10 cellular contexts compared by ENCODE assay signal in genomic region chr17:27546624-27547300, GRCh38.
DNase-seq lines count a peak whose midpoint lies in the region; ATAC-seq, FAIRE-seq and TF ChIP-seq lines count a peak whose summit lies in the region.
"Had no signal": no experiment of that assay in that cellular context is flagged by ENCODE, and none has a peak within 500 bp of the region (broad histone marks: within the 10 kb centered on the region; RNA-seq: fewer than 3 reads in every experiment).

No MANE protein-coding gene starts in this region.

- CTCF ChIA-PET in K562 (lab: Yijun Ruan, JAX; ENCODE audit: low intra/inter-chr PET ratio): no interaction called here

- peaks cover 18% of the 10 kb centered on the region for H3K36me3 ChIP-seq in K562 (ENCODE audit: control insufficient read depth, insufficient read depth, low read length)

- no peaks in the 10 kb centered on the region for H3K27me3 Mint-ChIP-seq in activated T-cell treated with anti-CD3 and anti-CD28 coated beads, Interleukin-2, amount 50 U/mL, for 72 hours (ENCODE audit: low read depth)
- H3K27me3 Mint-ChIP-seq in stimulated activated naive CD8-positive, alpha-beta T cell treated with anti-CD3 and anti-CD28 coated beads, Interleukin-15, Interleukin-2, amounts not matched to agents 100 ng/mL and 50 ng/mL, for 24 hours: peaks cover 4% of the 10 kb centered on the region

- no TSS peak for BruUV-seq in K562 (replicated peaks; lab: Mats Ljungman, UMichigan)

- peak in 1 of 2 donors; percentile 44 for DNase-seq in activated T-cell treated with anti-CD3 and anti-CD28 coated beads, Interleukin-2, amount 50 U/mL, for 72 hours
- no peak for DNase-seq in activated T-cell treated with anti-CD3 and anti-CD28 coated beads for 4 hours
- DNase-seq in K562 (ENCODE audit: extremely low read depth in 1 of 4, low spot score in 3 of 4): no peak
- DNase-seq in NCI-H226: no peak
- DNase-seq: effector memory CD4-positive, alpha-beta T cell had no signal

- in situ Hi-C loops in K562 (cut with MboI): no loop called here

- POLR2A ChIA-PET in K562 (lab: Yijun Ruan, JAX): interaction anchor here (0.7 to 4.0 kb wide), 9 partner anchors 13 to 91 kb away, joined by 3 to 21 read pairs (median 4); partner anchors contain the start of gene KSR1

- peak; percentile 49 for FAIRE-seq in K562 (lab: Jason Lieb, UNC)

- H3K36me3 Mint-ChIP-seq in activated T-cell treated with anti-CD3 and anti-CD28 coated beads, Interleukin-2, amount 50 U/mL, for 72 hours (ENCODE audit: insufficient read depth in 2 of 2): peaks cover 1 to 10% of the 10 kb centered on the region in 2 donors
- peaks cover 16% of the 10 kb centered on the region for H3K36me3 Mint-ChIP-seq in stimulated activated naive CD8-positive, alpha-beta T cell treated with anti-CD3 and anti-CD28 coated beads, Interleukin-15, Interleukin-2, amounts not matched to agents 100 ng/mL and 50 ng/mL, for 24 hours (ENCODE audit: low read depth)

- intact Hi-C loops in K562 (cut with micrococcal nuclease): loop anchor here (10.0 kb wide), 1 partner anchor 192 kb away; no protein-coding TSS in a partner anchor

- no peak overlapping the region for H2AFZ ChIP-seq in K562 (ENCODE audit: low read depth, low read length)

- no peak for TF ChIP-seq RAD21 in K562 (CRISPR knock-in tag; conservative IDR thresholded peaks at IDR 0.05 in 1 of 2, IDR thresholded peaks at IDR 0.05 in 1 of 2)

- H4K20me1 ChIP-seq in K562 (replicated peaks; ENCODE audit: control insufficient read depth, insufficient read depth, low read length): peaks cover 52% of the 10 kb centered on the region

- peak overlapping the region in 1 of 2 experiments; percentile 75; a peak in 1 of 4 replicates for H3K9ac ChIP-seq in K562 (ENCODE audit: insufficient read depth in 1 of 2, low read depth in 2 of 2, low read length in 2 of 2)

- peaks cover 50 to 55% of the 10 kb centered on the region in 2 experiments for H3K4me1 ChIP-seq in K562 (replicated peaks in 1 of 2; ENCODE audit: control insufficient read depth in 2 of 2, insufficient read depth in 2 of 2, low read length in 2 of 2)

- peaks cover 10% of the 10 kb centered on the region for H3K9me1 ChIP-seq in K562 (ENCODE audit: control insufficient read depth, insufficient read depth, low read length)

- no peak overlapping the region for H3K27ac ChIP-seq in K562 (ENCODE audit: extremely low read depth, low read depth, low read length)

- peak overlapping the region; percentile 7; the same call in 1 of the 2 replicates for H3K4me2 ChIP-seq in K562 (ENCODE audit: insufficient read depth, low read length)

- peaks cover 79% of the 10 kb centered on the region for H3K4me1 Mint-ChIP-seq in activated T-cell treated with anti-CD3 and anti-CD28 coated beads, Interleukin-2, amount 50 U/mL, for 72 hours (ENCODE audit: low read depth)
- peaks cover 70% of the 10 kb centered on the region for H3K4me1 Mint-ChIP-seq in stimulated activated naive CD8-positive, alpha-beta T cell treated with anti-CD3 and anti-CD28 coated beads, Interleukin-15, Interleukin-2, amounts not matched to agents 100 ng/mL and 50 ng/mL, for 24 hours (ENCODE audit: low read depth)

- no peak for TF ChIP-seq EP300 in K562 (IDR thresholded peaks at IDR 0.05; ENCODE audit: low read length)

- H3K9me3 ChIP-seq in K562 (replicated peaks; ENCODE audit: control insufficient read depth, insufficient read depth, low read depth, low read length): no peaks in the 10 kb centered on the region

- 58% methylated on average over 7 of the region's 7 CpGs for WGBS in K562 (ENCODE audit: insufficient coverage, low coverage, missing lambda C conversion rate)

- TF ChIP-seq POLR2A in K562 (conservative IDR thresholded peaks at IDR 0.05): no peak

- peaks cover 69% of the 10 kb centered on the region for H3K79me2 ChIP-seq in K562 (ENCODE audit: control insufficient read depth, insufficient read depth, low read length)

- H3K27ac Mint-ChIP-seq in activated T-cell treated with anti-CD3 and anti-CD28 coated beads, Interleukin-2, amount 50 U/mL, for 72 hours: peak overlapping the region; percentile 25
- H3K27ac Mint-ChIP-seq in stimulated activated naive CD8-positive, alpha-beta T cell treated with anti-CD3 and anti-CD28 coated beads, Interleukin-15, Interleukin-2, amounts not matched to agents 100 ng/mL and 50 ng/mL, for 24 hours: peak overlapping the region; percentile 99

- TF ChIP-seq CTCF in K562 (IDR thresholded peaks at IDR 0.05 in 2 of 3, conservative IDR thresholded peaks at IDR 0.05 in 1 of 3; ENCODE audit: insufficient read depth in 2 of 3, low read depth in 1 of 3, low read length in 3 of 3): no peak

- no peak for ATAC-seq in activated T-cell treated with anti-CD3 and anti-CD28 coated beads, Interleukin-2, amount 50 U/mL, for 72 hours (replicated peaks in 1 of 2)
- ATAC-seq in HG03342 (IDR thresholded peaks at IDR 0.05; ENCODE audit: unreplicated experiment): peak; percentile 28
- peak; percentile 34 for ATAC-seq in K562
- ATAC-seq in GM19328 (IDR thresholded peaks at IDR 0.05; ENCODE audit: unreplicated experiment): no peak
- ATAC-seq in esophagus mucosa: no peak
- ATAC-seq: Right ventricle myocardium inferior had no signal

- no peak overlapping the region for H3K4me3 ChIP-seq in K562

- H3K27me3 ChIP-seq in K562 (ENCODE audit: control insufficient read depth in 2 of 2, insufficient read depth in 2 of 2, low read length in 2 of 2): no peaks in the 10 kb centered on the region

- H3K9me3 Mint-ChIP-seq in activated T-cell treated with anti-CD3 and anti-CD28 coated beads, Interleukin-2, amount 50 U/mL, for 72 hours: no peaks in the 10 kb centered on the region
- no peaks in the 10 kb centered on the region for H3K9me3 Mint-ChIP-seq in stimulated activated naive CD8-positive, alpha-beta T cell treated with anti-CD3 and anti-CD28 coated beads, Interleukin-15, Interleukin-2, amounts not matched to agents 100 ng/mL and 50 ng/mL, for 24 hours

- peak overlapping the region; percentile 80 to 82 for H3K4me3 Mint-ChIP-seq in activated T-cell treated with anti-CD3 and anti-CD28 coated beads, Interleukin-2, amount 50 U/mL, for 72 hours
- H3K4me3 Mint-ChIP-seq in stimulated activated naive CD8-positive, alpha-beta T cell treated with anti-CD3 and anti-CD28 coated beads, Interleukin-15, Interleukin-2, amounts not matched to agents 100 ng/mL and 50 ng/mL, for 24 hours: peak overlapping the region; percentile 75

TF ChIP-seq in K562, 482 proteins besides CTCF, POLR2A, EP300 and RAD21:
- no peak for TF ChIP-seq GTF3C2 (IDR thresholded peaks at IDR 0.05; ENCODE audit: borderline replicate concordance, extremely low read depth, insufficient read length)
- TF ChIP-seq C11orf30 (IDR thresholded peaks at IDR 0.05; ENCODE audit: low read depth): peak; percentile 45; the same call in 1 of the 2 replicates
- 0 out of 2 replicates have a peak, but pooled peaks have one; percentile 25 for TF ChIP-seq ZNF263 (CRISPR knock-in tag; IDR thresholded peaks at IDR 0.05; ENCODE audit: borderline replicate concordance)
- TF ChIP-seq ASH1L (IDR thresholded peaks at IDR 0.05; ENCODE audit: borderline replicate concordance, low read depth, partially characterized antibody): no peak
- TF ChIP-seq CREB3L1 (IDR thresholded peaks at IDR 0.05; ENCODE audit: borderline replicate concordance, low read depth): no peak
TF ChIP-seq in K562: peak in this region for 2.

Comparison
In these comparisons a context has a peak if more than half of its experiments do, and no peak if none do; other contexts are left out.
1. ATAC-seq: peak in HG03342 (single experiment) and K562 (single experiment); none in activated T-cell treated with anti-CD3 and anti-CD28 coated beads, Interleukin-2, amount 50 U/mL, for 72 hours (0 of 2), GM19328 (single experiment) and esophagus mucosa (single experiment).